In genomic region chr3:105523496-105523895, GRCh38 we compare ENCODE assay signal across 22 cellular contexts.
A peak's percentile ranks its signal among the peaks of the same experiment; 100 is the strongest.
DNase-seq lines count a peak whose midpoint lies in the region; ATAC-seq and TF ChIP-seq lines count a peak whose summit lies in the region.
"Had no signal": no experiment of that assay in that cellular context is flagged by ENCODE, and none has a peak within 500 bp of the region (broad histone marks: within the 10 kb centered on the region; RNA-seq: fewer than 3 reads in every experiment).

No MANE protein-coding gene starts in this region.

- H3K4me3 ChIP-seq in cardiac fibroblast (replicated peaks in 1 of 2; ENCODE audit: low read depth in 2 of 2, low read length in 2 of 2) (no peak overlapping the region), fibroblast of villous mesenchyme (ENCODE audit: low read depth, low read length) (no peak overlapping the region), H7 (ENCODE audit: insufficient read depth, low read depth, low read length) (no peak overlapping the region)
- H3K4me3 ChIP-seq: BLaER1 treated with 17β-estradiol and CSF1 and Interleukin-3, amounts not matched to agents 10 nM and 100 nM had no signal

- DNase-seq in EH (ENCODE audit: low read depth) = peak; percentile 64
- DNase-seq in NCI-H69 (lab: John Stamatoyannopoulos, UW) = peak; percentile 27
- DNase-seq in cardiac fibroblast (ENCODE audit: low read depth in 2 of 2) = peak; percentile 10 to 54
- peak; percentile 42 for DNase-seq in fibroblast of villous mesenchyme (ENCODE audit: low read depth)
- no peak for DNase-seq in H7
- no peak for DNase-seq in activated CD4-positive, alpha-beta T cell treated with anti-CD3 and anti-CD28 coated beads, Interleukin-2, amount 50 U/mL, for 48 hours
- no peak for DNase-seq in NCI-H345 (lab: John Stamatoyannopoulos, UW)
- DNase-seq: activated CD4-positive, CD25-positive, alpha-beta regulatory T cell treated with anti-CD3 and anti-CD28 coated beads, Interleukin-2, amount 50 U/mL, for 72 hours; activated CD8-positive, alpha-beta T cell treated with anti-CD3 and anti-CD28 coated beads for 36 hours; COR-L47; foreskin melanocyte; Kasumi-1; NCI-H146; NCI-H2171; NCI-H510A treated with DMSO at 0.1 percent for 48 hours; nephron progenitor cell; stimulated activated naive B cell treated with anti-CD40 and anti-IgM and Interleukin-4, amounts not matched to agents 10 μg/mL and 1 μg/mL and 100 μg/mL, for 72 hours; T-helper 1 cell had no signal

- no peak for TF ChIP-seq CTCF in cardiac fibroblast (IDR thresholded peaks at IDR 0.05; ENCODE audit: low read depth, low read length)
- TF ChIP-seq CTCF in fibroblast of villous mesenchyme (IDR thresholded peaks at IDR 0.05; ENCODE audit: insufficient read depth, low read depth, low read length) = no peak

- no peak for ATAC-seq in GM19463 (IDR thresholded peaks at IDR 0.05; ENCODE audit: unreplicated experiment)
- ATAC-seq: activated CD8-positive, alpha-beta T cell treated with anti-CD3 and anti-CD28 coated beads for 36 hours; activated T-helper 17 cell treated with anti-CD3 and anti-CD28 coated beads, Interleukin-2, amount 50 U/mL, for 72 hours; right cardiac atrium; stimulated activated naive B cell treated with anti-CD40 and anti-IgM and Interleukin-4, amounts not matched to agents 10 μg/mL and 1 μg/mL and 100 μg/mL, for 72 hours had no signal

- no peaks in the 10 kb centered on the region for H3K36me3 ChIP-seq in H7 (replicated peaks; ENCODE audit: control insufficient read depth, insufficient read depth, low read length)

- no peaks in the 10 kb centered on the region for H3K27me3 ChIP-seq in H7 (ENCODE audit: control insufficient read depth, insufficient read depth, low read length)
- H3K27me3 ChIP-seq: BLaER1 treated with 17β-estradiol and CSF1 and Interleukin-3, amounts not matched to agents 10 nM and 100 nM had no signal

Comparison
In these comparisons a context has a peak if more than half of its experiments do, and no peak if none do; other contexts are left out.
1. DNase-seq: peak in EH (single experiment), NCI-H69 (single experiment), cardiac fibroblast (2 of 2) and fibroblast of villous mesenchyme (single experiment); none in H7 (single experiment), activated CD4-positive, alpha-beta T cell treated with anti-CD3 and anti-CD28 coated beads, Interleukin-2, amount 50 U/mL, for 48 hours (0 of 2) and NCI-H345 (single experiment).